Comparison of ENCODE assay signal across 8 cellular contexts in the genomic region with DNA sequence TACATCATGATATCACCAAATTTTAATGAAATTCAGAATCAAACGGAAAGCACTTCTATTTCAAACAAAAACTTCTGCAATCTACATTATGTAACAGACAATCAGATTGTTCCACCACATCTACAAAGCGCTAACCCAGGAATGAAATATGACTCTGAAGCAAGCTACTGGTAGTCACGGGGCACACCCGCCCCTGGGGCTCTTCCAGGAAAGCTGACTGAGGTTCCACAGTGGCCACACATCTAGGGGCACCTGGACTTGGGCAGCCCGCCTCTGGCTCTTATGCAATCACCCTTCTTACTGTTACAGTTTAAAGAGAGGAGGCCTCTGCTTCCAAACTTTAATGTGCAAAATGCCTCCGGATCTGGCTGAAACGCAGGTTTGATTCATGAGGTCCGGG. TPM values are rescaled to one million over a fixed set of nuclear protein-coding genes. Genes with fewer than 3 reads are reported as not detected.
DNase-seq lines count a peak whose midpoint lies in the region; ATAC-seq and TF ChIP-seq lines count a peak whose summit lies in the region.

No MANE protein-coding gene starts in this region.

- WGBS in psoas muscle, 3 donors, result 4 to 6% (median 5%) methylated on average over 8 of the region's 8 CpGs

- H3K4me3 ChIP-seq in AG04450 (ENCODE audit: low read depth, low read length) (peak overlapping the region; percentile 20; the same call in 1 of the 2 replicates), psoas muscle (peak overlapping the region; percentile 52)

- TF ChIP-seq CTCF in AG04450 (IDR thresholded peaks at IDR 0.05; ENCODE audit: low read depth, low read length), result no peak
- TF ChIP-seq CTCF in psoas muscle (IDR thresholded peaks at IDR 0.05), result no peak

- peaks cover 68% of the 10 kb centered on the region for H3K4me1 ChIP-seq in psoas muscle

- no peaks in the 10 kb centered on the region for H3K9me3 Mint-ChIP-seq in activated CD8-positive, alpha-beta T cell treated with anti-CD3 and anti-CD28 coated beads, Interleukin-2, amount 10 ng/mL, durations not matched to agents 7 days and 5 days (ENCODE audit: insufficient read depth)

- peak; percentile 52 for DNase-seq in AG04450 (ENCODE audit: low read depth, low spot score)
- DNase-seq in HT-29 (ENCODE audit: low spot score), result peak; percentile 51
- no peak for DNase-seq in activated CD8-positive, alpha-beta T cell treated with anti-CD3 and anti-CD28 coated beads, Interleukin-2, amount 10 ng/mL, durations not matched to agents 7 days and 5 days
- DNase-seq in head of caudate nucleus, result peak in 34 of 42 donors; percentile 17 to 75 (median 38)
- peak; percentile 89 to 93 for DNase-seq in psoas muscle
- DNase-seq in NCI-H1105 (lab: John Stamatoyannopoulos, UW), result no peak

- intact Hi-C loops in head of caudate nucleus (cut with DNase I) (no loop called here), psoas muscle (cut with DNase I) (no loop called here)

- H3K36me3 Mint-ChIP-seq in activated CD8-positive, alpha-beta T cell treated with anti-CD3 and anti-CD28 coated beads, Interleukin-2, amount 10 ng/mL, durations not matched to agents 7 days and 5 days (ENCODE audit: low read depth), result no peaks in the 10 kb centered on the region

- POLR2A ChIA-PET in AG04450 (lab: Yijun Ruan, JAX), result interaction anchor here (0.6 to 2.1 kb wide), 3 partner anchors 10 to 30 kb away, joined by 3 to 9 read pairs (median 5); no protein-coding TSS in a partner anchor
- POLR2A ChIA-PET in activated CD8-positive, alpha-beta T cell treated with anti-CD3 and anti-CD28 coated beads, Interleukin-2, amount 10 ng/mL, durations not matched to agents 7 days and 5 days (lab: Charles Lee), result no interaction called here

- peaks cover 22% of the 10 kb centered on the region for H3K4me1 Mint-ChIP-seq in activated CD8-positive, alpha-beta T cell treated with anti-CD3 and anti-CD28 coated beads, Interleukin-2, amount 10 ng/mL, durations not matched to agents 7 days and 5 days (ENCODE audit: low read depth)

- H3K27me3 Mint-ChIP-seq in activated CD8-positive, alpha-beta T cell treated with anti-CD3 and anti-CD28 coated beads, Interleukin-2, amount 10 ng/mL, durations not matched to agents 7 days and 5 days (ENCODE audit: low read depth), result peaks cover 9% of the 10 kb centered on the region

- H3K27me3 ChIP-seq in AG04450 (ENCODE audit: control insufficient read depth, insufficient read depth, low read length) (no peaks in the 10 kb centered on the region), psoas muscle (ENCODE audit: insufficient read depth in 3 of 3, low read length in 2 of 3) (no peaks in the 10 kb centered on the region)

- no peak for ATAC-seq in activated CD8-positive, alpha-beta T cell treated with anti-CD3 and anti-CD28 coated beads, Interleukin-2, amount 10 ng/mL, durations not matched to agents 7 days and 5 days
- peak; percentile 94 to 97 (median 96) for ATAC-seq in psoas muscle
- no peak for ATAC-seq in HG02981 (IDR thresholded peaks at IDR 0.05; ENCODE audit: unreplicated experiment)
- no peak for ATAC-seq in GM19397 (IDR thresholded peaks at IDR 0.05; ENCODE audit: unreplicated experiment)

- H3K27ac ChIP-seq in AG04450 (ENCODE audit: low read depth, low read length), result peak overlapping the region; percentile 100
- H3K27ac ChIP-seq in psoas muscle, result peak overlapping the region; percentile 90

- H3K4me3 Mint-ChIP-seq in activated CD8-positive, alpha-beta T cell treated with anti-CD3 and anti-CD28 coated beads, Interleukin-2, amount 10 ng/mL, durations not matched to agents 7 days and 5 days, result peak overlapping the region; percentile 36

- no peaks in the 10 kb centered on the region for H3K36me3 ChIP-seq in psoas muscle (ENCODE audit: insufficient read depth in 1 of 2, low read depth in 1 of 2)

- CTCF ChIA-PET in AG04450 (lab: Charles Lee), result no interaction called here
- CTCF ChIA-PET in activated CD8-positive, alpha-beta T cell treated with anti-CD3 and anti-CD28 coated beads, Interleukin-2, amount 10 ng/mL, durations not matched to agents 7 days and 5 days (lab: Charles Lee), result interaction anchor here (1.4 to 1.6 kb wide), 2 partner anchors 12 to 171 kb away, joined by 3 to 5 read pairs; no protein-coding TSS in a partner anchor

- H3K9me3 ChIP-seq in AG04450 (ENCODE audit: control insufficient read depth, insufficient read depth, low read length) (no peaks in the 10 kb centered on the region), psoas muscle (no peaks in the 10 kb centered on the region)

- H3K27ac Mint-ChIP-seq in activated CD8-positive, alpha-beta T cell treated with anti-CD3 and anti-CD28 coated beads, Interleukin-2, amount 10 ng/mL, durations not matched to agents 7 days and 5 days, result no peak overlapping the region

RNA-seq across cellular contexts. Expression of a gene that starts 27.5 kb away (rescaled TPM):
- polyA plus RNA-seq in AG04450 (2011; rRNA removed), result 6.2 and 7.9 TPM in 2 replicates
- polyA minus RNA-seq in AG04450 (2011; rRNA and poly(A)+ RNA removed), result 13.4 and 15.4 TPM in 2 replicates
- total RNA-seq in HT-29 (2014; rRNA removed; shearing (Covaris generic)), result 8.6 and 13.8 TPM in 2 replicates
- 1 to 10 TPM; 2.6 to 2.7 TPM for total RNA-seq in activated CD8-positive, alpha-beta T cell treated with anti-CD3 and anti-CD28 coated beads, Interleukin-2, amount 10 ng/mL, durations not matched to agents 7 days and 5 days
- total RNA-seq in psoas muscle, result 10 to 100 TPM; 14.6 to 17.3 (median 15.8) TPM
- 10 to 100 TPM in 1 of 3 donors, 1 to 10 TPM in 2; 5.8 to 12.1 (median 6.0) TPM for polyA plus RNA-seq in psoas muscle

Comparison
In these comparisons a context has a peak if more than half of its experiments do, and no peak if none do; other contexts are left out.
1. DNase-seq: peak in AG04450 (single experiment), HT-29 (single experiment), head of caudate nucleus (34 of 42) and psoas muscle (2 of 2); none in activated CD8-positive, alpha-beta T cell treated with anti-CD3 and anti-CD28 coated beads, Interleukin-2, amount 10 ng/mL, durations not matched to agents 7 days and 5 days (single experiment) and NCI-H1105 (single experiment).
2. ATAC-seq: peak in psoas muscle (4 of 4); none in activated CD8-positive, alpha-beta T cell treated with anti-CD3 and anti-CD28 coated beads, Interleukin-2, amount 10 ng/mL, durations not matched to agents 7 days and 5 days (single experiment), HG02981 (single experiment) and GM19397 (single experiment).